ENCODE assay signal across 7 cellular contexts in genomic region chr1:230169454-230170152, GRCh38.
DNase-seq lines count a peak whose midpoint lies in the region; ATAC-seq and TF ChIP-seq lines count a peak whose summit lies in the region.

No MANE protein-coding gene starts in this region.

- H3K9me2 ChIP-seq in GM23338 (ENCODE audit: insufficient read depth) = no peaks in the 10 kb centered on the region

- H3K9me3 Mint-ChIP-seq in GM23338 = peaks cover 10% of the 10 kb centered on the region; the same call in 2 of the 3 replicates

- H3K4me1 ChIP-seq in stomach (peaks cover 4 to 65% (median 26%) of the 10 kb centered on the region in 4 donors), GM23338 (ENCODE audit: insufficient read depth) (peaks cover 6% of the 10 kb centered on the region), HAP-1 (peaks cover 3% of the 10 kb centered on the region; the same call in 1 of the 2 replicates)

- TF ChIP-seq CTCF in stomach (IDR thresholded peaks at IDR 0.05) (no peak), GM23338 (conservative IDR thresholded peaks at IDR 0.05; ENCODE audit: low read depth in 2 of 2) (no peak)

- DNase-seq in M059J (ENCODE audit: low read depth) = peak; percentile 15
- peak; percentile 71 for DNase-seq in globus pallidus (ENCODE audit: low spot score)
- no peak for DNase-seq in stomach
- no peak for DNase-seq in GM23338 (ENCODE audit: low spot score)
- DNase-seq in HAP-1 (ENCODE audit: low spot score in 2 of 2) = no peak

- H3K27me3 Mint-ChIP-seq in GM23338 (ENCODE audit: insufficient read depth, low read depth, poor library complexity) = peaks cover 2% of the 10 kb centered on the region

- H3K4me1 Mint-ChIP-seq in GM23338 = peaks cover 40% of the 10 kb centered on the region

- H3K4me3 ChIP-seq in stomach (peak overlapping the region in 3 of 4 donors; percentile 5 to 21 (median 20)), GM23338 (no peak overlapping the region), HAP-1 (no peak overlapping the region)

- H2AFZ ChIP-seq in GM23338 = no peak overlapping the region

- no peaks in the 10 kb centered on the region for H4K20me1 ChIP-seq in GM23338 (replicated peaks; ENCODE audit: insufficient read depth)

- ATAC-seq in GM21528 (IDR thresholded peaks at IDR 0.05; ENCODE audit: low FRiP score, unreplicated experiment) = peak; percentile 61
- no peak for ATAC-seq in GM21576 (IDR thresholded peaks at IDR 0.05; ENCODE audit: unreplicated experiment)
- ATAC-seq in GM23338 = no peak

- H3K9me3 ChIP-seq in stomach = no peaks in the 10 kb centered on the region
- H3K9me3 ChIP-seq in HAP-1 = peaks cover 2% of the 10 kb centered on the region

- H3K27ac Mint-ChIP-seq in GM23338 = no peak overlapping the region

- in situ Hi-C loops in HAP-1 (cut with MboI; ENCODE audit: low sequenced_read_pairs) = no loop called here

- H3K36me3 ChIP-seq in stomach (no peaks in the 10 kb centered on the region), GM23338 (ENCODE audit: insufficient read depth) (no peaks in the 10 kb centered on the region), HAP-1 (replicated peaks) (no peaks in the 10 kb centered on the region)

- H3K27me3 ChIP-seq in stomach (no peaks in the 10 kb centered on the region), GM23338 (ENCODE audit: insufficient read depth) (no peaks in the 10 kb centered on the region), HAP-1 (ENCODE audit: low read depth) (no peaks in the 10 kb centered on the region)

- WGBS in stomach, 5 donors = 64 to 78% (median 67%) methylated on average over 8 of the region's 8 CpGs

- H3K27ac ChIP-seq in stomach (peak overlapping the region in 3 of 5 donors; percentile 38 to 60 (median 59)), GM23338 (ENCODE audit: low read depth) (no peak overlapping the region)

- H3K4me2 ChIP-seq in GM23338 = no peak overlapping the region

- H3K79me2 ChIP-seq in GM23338 (replicated peaks; ENCODE audit: insufficient read depth) = peaks cover 35% of the 10 kb centered on the region

- H3F3A ChIP-seq in GM23338 (replicated peaks; ENCODE audit: low read depth) = no peaks in the 10 kb centered on the region

- no peak for TF ChIP-seq EP300 in stomach (IDR thresholded peaks at IDR 0.05)

- H3K36me3 Mint-ChIP-seq in GM23338 (ENCODE audit: low read depth) = peaks cover 7% of the 10 kb centered on the region; the same call in 2 of the 3 replicates

- TF ChIP-seq POLR2A in stomach (IDR thresholded peaks at IDR 0.05) = no peak

- H3K4me3 Mint-ChIP-seq in GM23338 = no peak overlapping the region

- intact Hi-C loops in stomach (cut with DNase I; ENCODE audit: low total_unique reads) = no loop called here

TF ChIP-seq in GM23338, 12 proteins besides CTCF, POLR2A, EP300 and RAD21:
- TF ChIP-seq ZNF331 (CRISPR knock-in tag; IDR thresholded peaks at IDR 0.05; ENCODE audit: low read depth) = no peak
- TF ChIP-seq ETS1 (IDR thresholded peaks at IDR 0.05) = no peak
- TF ChIP-seq, protein P1, sequence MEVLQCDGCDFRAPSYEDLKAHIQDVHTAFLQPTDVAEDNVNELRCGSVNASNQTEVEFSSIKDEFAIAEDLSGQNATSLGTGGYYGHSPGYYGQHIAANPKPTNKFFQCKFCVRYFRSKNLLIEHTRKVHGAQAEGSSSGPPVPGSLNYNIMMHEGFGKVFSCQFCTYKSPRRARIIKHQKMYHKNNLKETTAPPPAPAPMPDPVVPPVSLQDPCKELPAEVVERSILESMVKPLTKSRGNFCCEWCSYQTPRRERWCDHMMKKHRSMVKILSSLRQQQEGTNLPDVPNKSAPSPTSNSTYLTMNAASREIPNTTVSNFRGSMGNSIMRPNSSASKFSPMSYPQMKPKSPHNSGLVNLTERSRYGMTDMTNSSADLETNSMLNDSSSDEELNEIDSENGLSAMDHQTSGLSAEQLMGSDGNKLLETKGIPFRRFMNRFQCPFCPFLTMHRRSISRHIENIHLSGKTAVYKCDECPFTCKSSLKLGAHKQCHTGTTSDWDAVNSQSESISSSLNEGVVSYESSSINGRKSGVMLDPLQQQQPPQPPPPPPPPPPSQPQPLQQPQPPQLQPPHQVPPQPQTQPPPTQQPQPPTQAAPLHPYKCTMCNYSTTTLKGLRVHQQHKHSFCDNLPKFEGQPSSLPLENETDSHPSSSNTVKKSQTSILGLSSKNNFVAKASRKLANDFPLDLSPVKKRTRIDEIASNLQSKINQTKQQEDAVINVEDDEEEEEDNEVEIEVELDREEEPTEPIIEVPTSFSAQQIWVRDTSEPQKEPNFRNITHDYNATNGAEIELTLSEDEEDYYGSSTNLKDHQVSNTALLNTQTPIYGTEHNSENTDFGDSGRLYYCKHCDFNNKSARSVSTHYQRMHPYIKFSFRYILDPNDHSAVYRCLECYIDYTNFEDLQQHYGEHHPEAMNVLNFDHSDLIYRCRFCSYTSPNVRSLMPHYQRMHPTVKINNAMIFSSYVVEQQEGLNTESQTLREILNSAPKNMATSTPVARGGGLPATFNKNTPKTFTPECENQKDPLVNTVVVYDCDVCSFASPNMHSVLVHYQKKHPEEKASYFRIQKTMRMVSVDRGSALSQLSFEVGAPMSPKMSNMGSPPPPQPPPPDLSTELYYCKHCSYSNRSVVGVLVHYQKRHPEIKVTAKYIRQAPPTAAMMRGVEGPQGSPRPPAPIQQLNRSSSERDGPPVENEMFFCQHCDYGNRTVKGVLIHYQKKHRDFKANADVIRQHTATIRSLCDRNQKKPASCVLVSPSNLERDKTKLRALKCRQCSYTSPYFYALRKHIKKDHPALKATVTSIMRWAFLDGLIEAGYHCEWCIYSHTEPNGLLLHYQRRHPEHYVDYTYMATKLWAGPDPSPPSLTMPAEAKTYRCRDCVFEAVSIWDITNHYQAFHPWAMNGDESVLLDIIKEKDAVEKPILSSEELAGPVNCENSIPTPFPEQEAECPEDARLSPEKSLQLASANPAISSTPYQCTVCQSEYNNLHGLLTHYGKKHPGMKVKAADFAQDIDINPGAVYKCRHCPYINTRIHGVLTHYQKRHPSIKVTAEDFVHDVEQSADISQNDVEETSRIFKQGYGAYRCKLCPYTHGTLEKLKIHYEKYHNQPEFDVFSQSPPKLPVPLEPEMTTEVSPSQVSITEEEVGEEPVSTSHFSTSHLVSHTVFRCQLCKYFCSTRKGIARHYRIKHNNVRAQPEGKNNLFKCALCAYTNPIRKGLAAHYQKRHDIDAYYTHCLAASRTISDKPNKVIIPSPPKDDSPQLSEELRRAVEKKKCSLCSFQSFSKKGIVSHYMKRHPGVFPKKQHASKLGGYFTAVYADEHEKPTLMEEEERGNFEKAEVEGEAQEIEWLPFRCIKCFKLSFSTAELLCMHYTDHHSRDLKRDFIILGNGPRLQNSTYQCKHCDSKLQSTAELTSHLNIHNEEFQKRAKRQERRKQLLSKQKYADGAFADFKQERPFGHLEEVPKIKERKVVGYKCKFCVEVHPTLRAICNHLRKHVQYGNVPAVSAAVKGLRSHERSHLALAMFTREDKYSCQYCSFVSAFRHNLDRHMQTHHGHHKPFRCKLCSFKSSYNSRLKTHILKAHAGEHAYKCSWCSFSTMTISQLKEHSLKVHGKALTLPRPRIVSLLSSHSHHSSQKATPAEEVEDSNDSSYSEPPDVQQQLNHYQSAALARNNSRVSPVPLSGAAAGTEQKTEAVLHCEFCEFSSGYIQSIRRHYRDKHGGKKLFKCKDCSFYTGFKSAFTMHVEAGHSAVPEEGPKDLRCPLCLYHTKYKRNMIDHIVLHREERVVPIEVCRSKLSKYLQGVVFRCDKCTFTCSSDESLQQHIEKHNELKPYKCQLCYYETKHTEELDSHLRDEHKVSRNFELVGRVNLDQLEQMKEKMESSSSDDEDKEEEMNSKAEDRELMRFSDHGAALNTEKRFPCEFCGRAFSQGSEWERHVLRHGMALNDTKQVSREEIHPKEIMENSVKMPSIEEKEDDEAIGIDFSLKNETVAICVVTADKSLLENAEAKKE (CRISPR knock-in tag; IDR thresholded peaks at IDR 0.05) = no peak
- no peak for TF ChIP-seq NANOG (IDR thresholded peaks at IDR 0.05; ENCODE audit: borderline replicate concordance)
- TF ChIP-seq REST (IDR thresholded peaks at IDR 0.05; ENCODE audit: unreplicated experiment) = no peak
- no peak for TF ChIP-seq STAT1 (IDR thresholded peaks at IDR 0.05; ENCODE audit: unreplicated experiment)

Comparison
In these comparisons a context has a peak if more than half of its experiments do, and no peak if none do; other contexts are left out.
1. DNase-seq: peak in M059J (single experiment) and globus pallidus (single experiment); none in stomach (single experiment), GM23338 (single experiment) and HAP-1 (0 of 2).
2. H3K4me3 ChIP-seq: peak in stomach (3 of 4); none in GM23338 (single experiment) and HAP-1 (single experiment).